In the genomic region with DNA sequence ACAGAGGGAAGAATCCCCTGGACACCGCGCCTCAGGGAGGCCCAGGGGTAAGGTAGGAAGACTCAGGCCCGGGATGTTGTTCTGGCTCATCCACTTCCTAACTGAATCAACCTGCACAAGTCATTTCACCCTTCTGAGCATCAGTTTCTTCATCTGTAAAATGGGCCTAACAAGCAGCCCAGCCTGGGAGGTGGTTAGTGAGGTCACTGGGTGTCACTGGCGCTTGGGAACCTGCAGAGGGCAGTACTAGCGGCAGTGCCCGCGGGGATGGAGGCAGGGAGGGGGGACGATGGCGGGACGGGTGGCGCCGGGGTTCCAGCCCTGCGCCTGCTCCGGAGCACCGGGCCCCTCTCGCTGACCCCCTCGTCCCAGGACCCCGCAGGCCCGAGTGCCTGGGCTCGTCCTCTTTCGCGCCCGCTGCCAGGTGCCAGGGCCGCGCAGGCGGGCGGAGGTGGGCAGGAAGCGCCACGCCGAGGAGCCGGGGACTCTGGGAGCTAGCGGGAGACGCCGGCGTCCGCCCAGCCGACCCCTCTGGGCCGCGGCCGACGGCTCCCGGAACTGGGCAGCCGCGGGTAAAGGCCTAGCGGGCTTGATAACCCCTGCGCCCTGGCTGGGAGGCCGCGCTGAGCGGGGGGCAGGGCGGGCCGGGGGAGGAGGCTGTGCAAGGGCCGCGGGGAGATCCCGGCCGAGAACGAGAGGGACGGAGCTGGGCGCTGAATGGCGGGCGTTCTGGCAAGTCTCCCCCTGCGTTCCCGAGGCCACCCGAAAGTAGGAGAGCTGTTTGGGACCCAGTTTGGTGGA, we compare ENCODE assay signal across 1 cellular context.
TF ChIP-seq lines count a peak whose summit lies in the region.

A gene with protein sequence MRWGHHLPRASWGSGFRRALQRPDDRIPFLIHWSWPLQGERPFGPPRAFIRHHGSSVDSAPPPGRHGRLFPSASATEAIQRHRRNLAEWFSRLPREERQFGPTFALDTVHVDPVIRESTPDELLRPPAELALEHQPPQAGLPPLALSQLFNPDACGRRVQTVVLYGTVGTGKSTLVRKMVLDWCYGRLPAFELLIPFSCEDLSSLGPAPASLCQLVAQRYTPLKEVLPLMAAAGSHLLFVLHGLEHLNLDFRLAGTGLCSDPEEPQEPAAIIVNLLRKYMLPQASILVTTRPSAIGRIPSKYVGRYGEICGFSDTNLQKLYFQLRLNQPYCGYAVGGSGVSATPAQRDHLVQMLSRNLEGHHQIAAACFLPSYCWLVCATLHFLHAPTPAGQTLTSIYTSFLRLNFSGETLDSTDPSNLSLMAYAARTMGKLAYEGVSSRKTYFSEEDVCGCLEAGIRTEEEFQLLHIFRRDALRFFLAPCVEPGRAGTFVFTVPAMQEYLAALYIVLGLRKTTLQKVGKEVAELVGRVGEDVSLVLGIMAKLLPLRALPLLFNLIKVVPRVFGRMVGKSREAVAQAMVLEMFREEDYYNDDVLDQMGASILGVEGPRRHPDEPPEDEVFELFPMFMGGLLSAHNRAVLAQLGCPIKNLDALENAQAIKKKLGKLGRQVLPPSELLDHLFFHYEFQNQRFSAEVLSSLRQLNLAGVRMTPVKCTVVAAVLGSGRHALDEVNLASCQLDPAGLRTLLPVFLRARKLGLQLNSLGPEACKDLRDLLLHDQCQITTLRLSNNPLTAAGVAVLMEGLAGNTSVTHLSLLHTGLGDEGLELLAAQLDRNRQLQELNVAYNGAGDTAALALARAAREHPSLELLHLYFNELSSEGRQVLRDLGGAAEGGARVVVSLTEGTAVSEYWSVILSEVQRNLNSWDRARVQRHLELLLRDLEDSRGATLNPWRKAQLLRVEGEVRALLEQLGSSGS (plus strand): TSS at position 255 of the 801 bp plus-strand sequence. CDS start 2,679 bp downstream, outside the sequence.

TF ChIP-seq in GM12878, 131 proteins besides CTCF, POLR2A, EP300 and RAD21 (continued from another document):
- TF ChIP-seq, protein P1, sequence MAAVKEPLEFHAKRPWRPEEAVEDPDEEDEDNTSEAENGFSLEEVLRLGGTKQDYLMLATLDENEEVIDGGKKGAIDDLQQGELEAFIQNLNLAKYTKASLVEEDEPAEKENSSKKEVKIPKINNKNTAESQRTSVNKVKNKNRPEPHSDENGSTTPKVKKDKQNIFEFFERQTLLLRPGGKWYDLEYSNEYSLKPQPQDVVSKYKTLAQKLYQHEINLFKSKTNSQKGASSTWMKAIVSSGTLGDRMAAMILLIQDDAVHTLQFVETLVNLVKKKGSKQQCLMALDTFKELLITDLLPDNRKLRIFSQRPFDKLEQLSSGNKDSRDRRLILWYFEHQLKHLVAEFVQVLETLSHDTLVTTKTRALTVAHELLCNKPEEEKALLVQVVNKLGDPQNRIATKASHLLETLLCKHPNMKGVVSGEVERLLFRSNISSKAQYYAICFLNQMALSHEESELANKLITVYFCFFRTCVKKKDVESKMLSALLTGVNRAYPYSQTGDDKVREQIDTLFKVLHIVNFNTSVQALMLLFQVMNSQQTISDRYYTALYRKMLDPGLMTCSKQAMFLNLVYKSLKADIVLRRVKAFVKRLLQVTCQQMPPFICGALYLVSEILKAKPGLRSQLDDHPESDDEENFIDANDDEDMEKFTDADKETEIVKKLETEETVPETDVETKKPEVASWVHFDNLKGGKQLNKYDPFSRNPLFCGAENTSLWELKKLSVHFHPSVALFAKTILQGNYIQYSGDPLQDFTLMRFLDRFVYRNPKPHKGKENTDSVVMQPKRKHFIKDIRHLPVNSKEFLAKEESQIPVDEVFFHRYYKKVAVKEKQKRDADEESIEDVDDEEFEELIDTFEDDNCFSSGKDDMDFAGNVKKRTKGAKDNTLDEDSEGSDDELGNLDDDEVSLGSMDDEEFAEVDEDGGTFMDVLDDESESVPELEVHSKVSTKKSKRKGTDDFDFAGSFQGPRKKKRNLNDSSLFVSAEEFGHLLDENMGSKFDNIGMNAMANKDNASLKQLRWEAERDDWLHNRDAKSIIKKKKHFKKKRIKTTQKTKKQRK (IDR thresholded peaks at IDR 0.05; ENCODE audit: low read depth, low read length) = no peak
- TF ChIP-seq BMI1 (IDR thresholded peaks at IDR 0.05; ENCODE audit: borderline replicate concordance) (no peak), ESRRA (IDR thresholded peaks at IDR 0.05; ENCODE audit: low read length) (0 out of 2 replicates have a peak, but pooled peaks have one; percentile 68), BACH1 (IDR thresholded peaks at IDR 0.05; ENCODE audit: borderline replicate concordance) (no peak), IKZF2 (IDR thresholded peaks at IDR 0.05) (peak in 1 of 2 experiments; percentile 21; a peak in 1 of 4 replicates), NFIC (IDR thresholded peaks at IDR 0.05; ENCODE audit: low read depth, low read length) (no peak), SMAD1 (IDR thresholded peaks at IDR 0.05; ENCODE audit: low read depth, partially characterized antibody) (no peak)
TF ChIP-seq in GM12878: peak in this region for 47.
